In genomic region chr2:25481381-25482310, GRCh38 we compare ENCODE assay signal across 18 cellular contexts.
DNase-seq lines count a peak whose midpoint lies in the region; ATAC-seq and TF ChIP-seq lines count a peak whose summit lies in the region.
"Had no signal": no experiment of that assay in that cellular context is flagged by ENCODE, and none has a peak within 500 bp of the region (broad histone marks: within the 10 kb centered on the region; RNA-seq: fewer than 3 reads in every experiment).

No MANE protein-coding gene starts in this region.

- DNase-seq in AG20443 (ENCODE audit: low spot score) (peak; percentile 24), LoVo (ENCODE audit: low spot score) (peak; percentile 32), brain microvascular endothelial cell (peak; percentile 20), memory B cell (ENCODE audit: low spot score in 2 of 2) (no peak)
- DNase-seq in NK-92 treated with Interleukin-12 subunit alpha and Interleukin-12 subunit beta, amount 100 ng/mL, for 24 hours (lab: John Stamatoyannopoulos, UW): no peak
- DNase-seq in activated T-cell treated with anti-CD3 and anti-CD28 coated beads, Interleukin-2, amount 50 U/mL, for 24 hours: no peak
- DNase-seq: activated naive CD8-positive, alpha-beta T cell treated with anti-CD3 and anti-CD28 coated beads, Interleukin-2, amount 10 ng/mL, durations not matched to agents 7 days and 5 days; DMS79; immature natural killer cell; KBM-7; NCI-H1930; NCI-H82; posterior cingulate gyrus; stimulated activated CD4-positive, alpha-beta T cell treated with anti-CD3 and anti-CD28 coated beads, Interleukin-15, amount 100 ng/mL, for 24 hours; upper lobe of left lung; WERI-Rb-1 had no signal

- H3K36me3 ChIP-seq in brain microvascular endothelial cell (replicated peaks): no peaks in the 10 kb centered on the region
- H3K36me3 ChIP-seq: upper lobe of left lung, WERI-Rb-1 had no signal

- peaks cover 12% of the 10 kb centered on the region for H3K4me1 Mint-ChIP-seq in memory B cell
- peaks cover 8% of the 10 kb centered on the region for H3K4me1 Mint-ChIP-seq in activated T-cell treated with anti-CD3 and anti-CD28 coated beads, Interleukin-2, amount 50 U/mL, for 24 hours (ENCODE audit: low read depth)
- H3K4me1 Mint-ChIP-seq: immature natural killer cell had no signal

- H3K4me3 ChIP-seq in brain microvascular endothelial cell (ENCODE audit: low read depth, low read length): no peak overlapping the region
- H3K4me3 ChIP-seq: upper lobe of left lung had no signal

- in situ Hi-C loops in brain microvascular endothelial cell (cut with HindIII; ENCODE audit: low pct_ligation_motif_present, low sequenced_read_pairs): no loop called here

- H3K27me3 ChIP-seq in brain microvascular endothelial cell (replicated peaks): no peaks in the 10 kb centered on the region
- H3K27me3 ChIP-seq: upper lobe of left lung had no signal

- no peak overlapping the region for H3K4me3 Mint-ChIP-seq in memory B cell
- H3K4me3 Mint-ChIP-seq in activated T-cell treated with anti-CD3 and anti-CD28 coated beads, Interleukin-2, amount 50 U/mL, for 24 hours: no peak overlapping the region
- H3K4me3 Mint-ChIP-seq: activated naive CD8-positive, alpha-beta T cell treated with anti-CD3 and anti-CD28 coated beads, Interleukin-2, amount 10 ng/mL, durations not matched to agents 7 days and 5 days; immature natural killer cell had no signal

- H3K36me3 Mint-ChIP-seq in memory B cell: peaks cover 2% of the 10 kb centered on the region
- H3K36me3 Mint-ChIP-seq in activated T-cell treated with anti-CD3 and anti-CD28 coated beads, Interleukin-2, amount 50 U/mL, for 24 hours (ENCODE audit: low read depth): peaks cover 39% of the 10 kb centered on the region

- H3K27me3 Mint-ChIP-seq in memory B cell: no peaks in the 10 kb centered on the region
- H3K27me3 Mint-ChIP-seq in activated T-cell treated with anti-CD3 and anti-CD28 coated beads, Interleukin-2, amount 50 U/mL, for 24 hours: no peaks in the 10 kb centered on the region
- H3K27me3 Mint-ChIP-seq: activated naive CD8-positive, alpha-beta T cell treated with anti-CD3 and anti-CD28 coated beads, Interleukin-2, amount 10 ng/mL, durations not matched to agents 7 days and 5 days had no signal

- H3K9me3 Mint-ChIP-seq in memory B cell: no peaks in the 10 kb centered on the region
- no peaks in the 10 kb centered on the region for H3K9me3 Mint-ChIP-seq in activated T-cell treated with anti-CD3 and anti-CD28 coated beads, Interleukin-2, amount 50 U/mL, for 24 hours
- H3K9me3 Mint-ChIP-seq: activated naive CD8-positive, alpha-beta T cell treated with anti-CD3 and anti-CD28 coated beads, Interleukin-2, amount 10 ng/mL, durations not matched to agents 7 days and 5 days; immature natural killer cell had no signal

- TF ChIP-seq CTCF in brain microvascular endothelial cell (IDR thresholded peaks at IDR 0.05; ENCODE audit: low read depth, low read length, missing control alignments): no peak

- peak overlapping the region; percentile 89 for H3K27ac Mint-ChIP-seq in memory B cell
- H3K27ac Mint-ChIP-seq in activated T-cell treated with anti-CD3 and anti-CD28 coated beads, Interleukin-2, amount 50 U/mL, for 24 hours: no peak overlapping the region
- H3K27ac Mint-ChIP-seq: activated naive CD8-positive, alpha-beta T cell treated with anti-CD3 and anti-CD28 coated beads, Interleukin-2, amount 10 ng/mL, durations not matched to agents 7 days and 5 days; immature natural killer cell had no signal

- H3K27ac ChIP-seq in brain microvascular endothelial cell: no peak overlapping the region
- H3K27ac ChIP-seq: upper lobe of left lung, WERI-Rb-1 had no signal

- ATAC-seq in memory B cell (ENCODE audit: low read depth) (no peak), GM18867 (IDR thresholded peaks at IDR 0.05; ENCODE audit: unreplicated experiment) (no peak), HG02938 (IDR thresholded peaks at IDR 0.05; ENCODE audit: unreplicated experiment) (no peak)

Comparison
In these comparisons a context has a peak if more than half of its experiments do, and no peak if none do; other contexts are left out.
1. DNase-seq: peak in AG20443 (single experiment), LoVo (single experiment) and brain microvascular endothelial cell (single experiment); none in memory B cell (0 of 2), NK-92 treated with Interleukin-12 subunit alpha and Interleukin-12 subunit beta, amount 100 ng/mL, for 24 hours (single experiment) and activated T-cell treated with anti-CD3 and anti-CD28 coated beads, Interleukin-2, amount 50 U/mL, for 24 hours (single experiment).